ENCODE assay signal across 8 cellular contexts in the genomic region with DNA sequence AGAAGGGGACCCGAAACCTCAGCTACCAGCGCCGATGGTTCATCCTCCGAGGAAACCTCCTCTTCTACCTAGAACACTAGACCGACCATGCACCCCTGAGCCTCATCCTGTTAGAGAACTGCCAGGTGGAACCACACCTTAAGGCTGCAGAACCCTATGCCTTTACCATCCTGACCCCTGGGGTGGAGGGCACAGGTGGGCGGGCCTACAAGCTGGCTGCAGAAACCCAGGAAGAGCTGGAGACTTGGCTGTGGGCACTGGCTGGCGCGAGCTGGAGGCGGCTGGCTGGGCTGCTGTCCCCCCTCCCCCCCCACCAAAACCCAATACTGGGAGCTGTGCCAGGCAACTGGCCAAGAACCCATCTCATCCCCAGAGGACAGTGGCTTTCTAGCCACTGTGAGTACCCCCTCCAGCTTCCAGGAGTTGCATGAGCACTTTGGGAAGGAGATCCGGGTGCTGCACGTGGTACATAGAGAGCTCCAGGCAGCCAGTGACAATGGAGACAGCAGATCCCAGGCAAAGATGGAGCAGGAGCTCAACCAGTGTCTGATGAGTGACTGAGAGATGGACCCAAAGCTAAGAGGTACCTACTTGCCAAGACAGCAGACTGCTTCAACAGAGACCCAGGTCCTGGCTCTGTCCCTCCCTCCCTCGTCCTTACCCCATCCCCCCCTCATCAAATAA. TPM values are rescaled to one million over a fixed set of nuclear protein-coding genes. Genes with fewer than 3 reads are reported as not detected.
A peak's percentile ranks its signal among the peaks of the same experiment; 100 is the strongest.
DNase-seq lines count a peak whose midpoint lies in the region; ATAC-seq, FAIRE-seq and TF ChIP-seq lines count a peak whose summit lies in the region.

No MANE protein-coding gene starts in this region.

- H3K27ac ChIP-seq in HepG2 (ENCODE audit: extremely low read length, insufficient read depth, low read length): peak overlapping the region; percentile 92
- H3K27ac ChIP-seq in transverse colon: peak overlapping the region; percentile 88 to 99 (median 96)

- TF ChIP-seq EP300 in HepG2 (IDR thresholded peaks at IDR 0.05; ENCODE audit: low read depth in 2 of 2, low read length in 2 of 2) (no peak), HepG2 (CRISPR knock-in tag; IDR thresholded peaks at IDR 0.05; ENCODE audit: borderline replicate concordance) (no peak), transverse colon (IDR thresholded peaks at IDR 0.05; ENCODE audit: low read depth) (no peak)

- no peak for DNase-seq in activated T-cell treated with anti-CD3 and anti-CD28 coated beads, Interleukin-2, amount 50 U/mL, for 72 hours
- DNase-seq in activated T-cell treated with anti-CD3 and anti-CD28 coated beads for 4 hours: no peak
- DNase-seq in activated naive CD8-positive, alpha-beta T cell treated with anti-CD3 and anti-CD28 coated beads, Interleukin-2, amount 10 ng/mL, durations not matched to agents 7 days and 5 days: no peak
- DNase-seq in HepG2 (ENCODE audit: low spot score): no peak
- DNase-seq in transverse colon: peak; percentile 42
- DNase-seq in omental fat pad (ENCODE audit: low spot score): no peak

- no peaks in the 10 kb centered on the region for H3K27me3 Mint-ChIP-seq in activated T-cell treated with anti-CD3 and anti-CD28 coated beads, Interleukin-2, amount 50 U/mL, for 72 hours (ENCODE audit: low read depth)
- no peaks in the 10 kb centered on the region for H3K27me3 Mint-ChIP-seq in activated naive CD8-positive, alpha-beta T cell treated with anti-CD3 and anti-CD28 coated beads, Interleukin-2, amount 10 ng/mL, durations not matched to agents 7 days and 5 days

- 76% methylated on average over 11 of the region's 12 CpGs for WGBS in HepG2 (ENCODE audit: low lambda C conversion rate)
- 58 to 80% methylated on average over 1 to 12 of the region's 12 CpGs for WGBS in transverse colon (ENCODE audit: low coverage in 1 of 2), 2 donors

- no peak overlapping the region for H2AFZ ChIP-seq in HepG2 (ENCODE audit: low read length)

- peak overlapping the region; percentile 84 for H3K9ac ChIP-seq in HepG2 (ENCODE audit: insufficient read depth, low read depth, low read length)

- peaks cover 48% of the 10 kb centered on the region for H3K4me1 Mint-ChIP-seq in activated T-cell treated with anti-CD3 and anti-CD28 coated beads, Interleukin-2, amount 50 U/mL, for 72 hours (ENCODE audit: low read depth)
- peaks cover 30% of the 10 kb centered on the region for H3K4me1 Mint-ChIP-seq in activated naive CD8-positive, alpha-beta T cell treated with anti-CD3 and anti-CD28 coated beads, Interleukin-2, amount 10 ng/mL, durations not matched to agents 7 days and 5 days

- intact Hi-C loops in HepG2 (cut with micrococcal nuclease; ENCODE audit: unreplicated experiment) (no loop called here), transverse colon (cut with DNase I; ENCODE audit: low total_unique reads) (no loop called here)

- H3K36me3 Mint-ChIP-seq in activated T-cell treated with anti-CD3 and anti-CD28 coated beads, Interleukin-2, amount 50 U/mL, for 72 hours (ENCODE audit: insufficient read depth in 2 of 2): peaks cover 2 to 10% of the 10 kb centered on the region in 2 donors
- peaks cover 17% of the 10 kb centered on the region for H3K36me3 Mint-ChIP-seq in activated naive CD8-positive, alpha-beta T cell treated with anti-CD3 and anti-CD28 coated beads, Interleukin-2, amount 10 ng/mL, durations not matched to agents 7 days and 5 days

- BruUV-seq in HepG2 (replicated peaks; lab: Mats Ljungman, UMichigan): no TSS peak

- POLR2A ChIA-PET in activated naive CD8-positive, alpha-beta T cell treated with anti-CD3 and anti-CD28 coated beads, Interleukin-2, amount 10 ng/mL, durations not matched to agents 7 days and 5 days (lab: Charles Lee): interaction anchor here (0.7 to 1.5 kb wide), 7 partner anchors 13 to 171 kb away, joined by 3 to 6 read pairs (median 5); partner anchors contain the start of genes SEPTIN1, TBC1D10B and ZNF771
- POLR2A ChIA-PET in HepG2 (lab: Yijun Ruan, JAX): interaction anchor here (0.6 to 6.7 kb wide), 12 partner anchors 9 to 302 kb away, joined by 3 to 94 read pairs (median 7); partner anchors contain the start of genes DCTPP1, FBRS, TBC1D10B and ZNF48

- TF ChIP-seq RAD21 in HepG2 (CRISPR knock-in tag; IDR thresholded peaks at IDR 0.05): no peak

- H3K27ac Mint-ChIP-seq in activated T-cell treated with anti-CD3 and anti-CD28 coated beads, Interleukin-2, amount 50 U/mL, for 72 hours: peak overlapping the region; percentile 92
- H3K27ac Mint-ChIP-seq in activated naive CD8-positive, alpha-beta T cell treated with anti-CD3 and anti-CD28 coated beads, Interleukin-2, amount 10 ng/mL, durations not matched to agents 7 days and 5 days: peak overlapping the region; percentile 87

- peaks cover 52% of the 10 kb centered on the region for H3K4me1 ChIP-seq in HepG2 (ENCODE audit: insufficient read depth, low read length)
- H3K4me1 ChIP-seq in transverse colon: peaks cover 28 to 47% (median 32%) of the 10 kb centered on the region in 4 donors

- CTCF ChIA-PET in HepG2 (lab: Yijun Ruan, JAX; ENCODE audit: low intra/inter-chr PET ratio, low total read pairs): no interaction called here

- no peak for ATAC-seq in activated T-cell treated with anti-CD3 and anti-CD28 coated beads, Interleukin-2, amount 50 U/mL, for 72 hours (replicated peaks in 1 of 2)
- no peak for ATAC-seq in activated naive CD8-positive, alpha-beta T cell treated with anti-CD3 and anti-CD28 coated beads, Interleukin-2, amount 10 ng/mL, durations not matched to agents 7 days and 5 days (ENCODE audit: low read depth)
- ATAC-seq in HepG2 (no peak), GM21447 (IDR thresholded peaks at IDR 0.05; ENCODE audit: unreplicated experiment) (no peak), omental fat pad (ENCODE audit: low FRiP score) (no peak), GM19351 (IDR thresholded peaks at IDR 0.05; ENCODE audit: unreplicated experiment) (no peak)

- H4K20me1 ChIP-seq in HepG2 (ENCODE audit: insufficient read depth, low read length): no peaks in the 10 kb centered on the region

- H3K4me3 ChIP-seq in HepG2 (replicated peaks in 1 of 3; ENCODE audit: insufficient read depth in 1 of 3, low read depth in 2 of 3, low read length in 3 of 3): peak overlapping the region; percentile 64 to 94 (median 88); a peak in 5 of 6 replicates
- peak overlapping the region in 3 of 4 donors; percentile 65 to 90 (median 83) for H3K4me3 ChIP-seq in transverse colon

- in situ Hi-C loops in HepG2 (cut with HindIII; ENCODE audit: extremely low pct_ligation_motif_present, low pct_unique_long_range_greater_than_20kb): loop anchor here (10.0 kb wide), 1 partner anchor 258 kb away; the partner anchor contains the start of gene ZNF689
- in situ Hi-C loops in transverse colon (cut with MboI; ENCODE audit: low pct_ligation_motif_present in 1 of 4, low pct_unique_long_range_greater_than_20kb in 1 of 4, low sequenced_read_pairs in 3 of 4): no loop called here

- peak overlapping the region; percentile 92 to 94 for H3K4me3 Mint-ChIP-seq in activated T-cell treated with anti-CD3 and anti-CD28 coated beads, Interleukin-2, amount 50 U/mL, for 72 hours
- H3K4me3 Mint-ChIP-seq in activated naive CD8-positive, alpha-beta T cell treated with anti-CD3 and anti-CD28 coated beads, Interleukin-2, amount 10 ng/mL, durations not matched to agents 7 days and 5 days: peak overlapping the region; percentile 94

- peaks cover 23% of the 10 kb centered on the region for H3K79me2 ChIP-seq in HepG2 (ENCODE audit: insufficient read depth, low read length)

- FAIRE-seq in HepG2 (lab: Jason Lieb, UNC): no peak

- no peak for TF ChIP-seq POLR2A in HepG2 (IDR thresholded peaks at IDR 0.05; ENCODE audit: insufficient read depth in 1 of 2, low read depth in 2 of 2, low read length in 2 of 2)
- no peak for TF ChIP-seq POLR2A in transverse colon (IDR thresholded peaks at IDR 0.05)

- peak overlapping the region; percentile 95 for H3K4me2 ChIP-seq in HepG2 (ENCODE audit: low read depth, low read length)

- H3K36me3 ChIP-seq in HepG2 (replicated peaks in 1 of 2; ENCODE audit: control insufficient read depth in 1 of 2, insufficient read depth in 2 of 2, low read length in 2 of 2) (peaks cover 10 to 48% of the 10 kb centered on the region in 2 experiments), transverse colon (peaks cover 0 to 18% (median 8%) of the 10 kb centered on the region in 4 donors)

- TF ChIP-seq CTCF in HepG2 (CRISPR knock-in tag; IDR thresholded peaks at IDR 0.05) (no peak), transverse colon (IDR thresholded peaks at IDR 0.05) (no peak), omental fat pad (IDR thresholded peaks at IDR 0.05) (no peak)

- no peaks in the 10 kb centered on the region for H3K9me3 Mint-ChIP-seq in activated T-cell treated with anti-CD3 and anti-CD28 coated beads, Interleukin-2, amount 50 U/mL, for 72 hours
- no peaks in the 10 kb centered on the region for H3K9me3 Mint-ChIP-seq in activated naive CD8-positive, alpha-beta T cell treated with anti-CD3 and anti-CD28 coated beads, Interleukin-2, amount 10 ng/mL, durations not matched to agents 7 days and 5 days

- H3K27me3 ChIP-seq in HepG2 (ENCODE audit: control insufficient read depth in 1 of 2, insufficient read depth in 2 of 2, low read length in 2 of 2) (no peaks in the 10 kb centered on the region; a peak in 1 of 5 replicates), transverse colon (no peaks in the 10 kb centered on the region)

- no peaks in the 10 kb centered on the region for H3K9me3 ChIP-seq in HepG2 (ENCODE audit: low read length)
- no peaks in the 10 kb centered on the region for H3K9me3 ChIP-seq in transverse colon

RNA-seq across cellular contexts. Expression of gene CD2BP2, which starts 1.4 kb away (rescaled TPM):
- 10 to 100 TPM; 61.9 to 63.5 TPM for total RNA-seq in activated T-cell treated with anti-CD3 and anti-CD28 coated beads, Interleukin-2, amount 50 U/mL, for 72 hours
- 10 to 100 TPM; 71.3 to 72.5 TPM for total RNA-seq in activated naive CD8-positive, alpha-beta T cell treated with anti-CD3 and anti-CD28 coated beads, Interleukin-2, amount 10 ng/mL, durations not matched to agents 7 days and 5 days
- total RNA-seq in HepG2 (2016; rRNA removed; fragmentation: Illumina TruSeq; extraction: Trizol) (54.6 and 69.9 TPM in 2 replicates), transverse colon (10 to 100 TPM; 25.8 to 41.1 (median 33.0) TPM), omental fat pad (10 to 100 TPM; 27.3 to 39.9 (median 35.4) TPM)
- total RNA-seq in HepG2 (2016; cell fraction: cytosol; rRNA removed; fragmentation: Illumina TruSeq; extraction: Trizol; ENCODE audit: low read depth): 7.2 and 8.0 TPM in 2 replicates
- 57.2 and 72.6 TPM in 2 replicates for total RNA-seq in HepG2 (2016; cell fraction: insoluble cytoplasmic fraction; rRNA removed; fragmentation: Illumina TruSeq; extraction: Trizol)
- 18.8 and 20.2 TPM in 2 replicates for total RNA-seq in HepG2 (2016; cell fraction: membrane; rRNA removed; fragmentation: Illumina TruSeq; extraction: Trizol)
- total RNA-seq in HepG2 (2016; cell fraction: nucleus; rRNA removed; fragmentation: Illumina TruSeq; extraction: Trizol): 24.2 and 28.9 TPM in 2 replicates
- polyA plus RNA-seq in HepG2 (2011; rRNA removed): 24.9 and 27.3 TPM in 2 replicates
- polyA plus RNA-seq in HepG2 (2011; cell fraction: cytosol; rRNA removed): 26.5 and 26.7 TPM in 2 replicates
- polyA plus RNA-seq in HepG2 (2011; cell fraction: nucleus; rRNA removed): 52.6 and 55.8 TPM in 2 replicates
- 25.0 and 28.0 TPM in 2 replicates for polyA plus RNA-seq in HepG2 (2012)
- 8.5 and 10.2 TPM in 2 replicates for polyA plus RNA-seq in HepG2 (2016; cell fraction: cytosol; fragmentation: Illumina TruSeq; extraction: Trizol; ENCODE audit: low read depth)
- polyA plus RNA-seq in HepG2 (2016; cell fraction: insoluble cytoplasmic fraction; fragmentation: Illumina TruSeq; extraction: Trizol; ENCODE audit: low read depth): 76.1 and 78.5 TPM in 2 replicates
- polyA plus RNA-seq in HepG2 (2016; cell fraction: membrane; fragmentation: Illumina TruSeq; extraction: Trizol; ENCODE audit: low read depth): 16.5 and 17.6 TPM in 2 replicates
- 49.1 and 51.4 TPM in 2 replicates for polyA plus RNA-seq in HepG2 (2016; cell fraction: nucleus; fragmentation: Illumina TruSeq; extraction: Trizol; ENCODE audit: insufficient read depth, low read depth)
- 21.5 and 32.4 TPM in 2 replicates for polyA minus RNA-seq in HepG2 (2011; rRNA and poly(A)+ RNA removed; ENCODE audit: low replicate concordance)
- 8.9 and 11.3 TPM in 2 replicates for polyA minus RNA-seq in HepG2 (2011; cell fraction: cytosol; rRNA and poly(A)+ RNA removed)
- 14.0 and 20.5 TPM in 2 replicates for polyA minus RNA-seq in HepG2 (2011; cell fraction: nucleus; rRNA and poly(A)+ RNA removed)

RNA-seq across cellular contexts. Expression of gene TBC1D10B, which starts 13.8 kb away (rescaled TPM):
- 10 to 100 TPM; 48.0 to 50.7 TPM for total RNA-seq in activated T-cell treated with anti-CD3 and anti-CD28 coated beads, Interleukin-2, amount 50 U/mL, for 72 hours
- total RNA-seq in activated naive CD8-positive, alpha-beta T cell treated with anti-CD3 and anti-CD28 coated beads, Interleukin-2, amount 10 ng/mL, durations not matched to agents 7 days and 5 days: 10 to 100 TPM; 63.6 to 69.8 TPM
- total RNA-seq in HepG2 (2016; rRNA removed; fragmentation: Illumina TruSeq; extraction: Trizol) (20.8 and 24.8 TPM in 2 replicates), transverse colon (10 to 100 TPM; 32.5 to 62.9 (median 40.3) TPM), omental fat pad (10 to 100 TPM; 19.0 to 28.6 (median 26.7) TPM)
- 8.6 and 8.9 TPM in 2 replicates for total RNA-seq in HepG2 (2016; cell fraction: cytosol; rRNA removed; fragmentation: Illumina TruSeq; extraction: Trizol; ENCODE audit: low read depth)
- total RNA-seq in HepG2 (2016; cell fraction: insoluble cytoplasmic fraction; rRNA removed; fragmentation: Illumina TruSeq; extraction: Trizol): 16.6 and 24.3 TPM in 2 replicates
- total RNA-seq in HepG2 (2016; cell fraction: membrane; rRNA removed; fragmentation: Illumina TruSeq; extraction: Trizol): 26.7 and 28.1 TPM in 2 replicates
- 15.5 and 19.2 TPM in 2 replicates for total RNA-seq in HepG2 (2016; cell fraction: nucleus; rRNA removed; fragmentation: Illumina TruSeq; extraction: Trizol)
- 15.7 and 16.4 TPM in 2 replicates for polyA plus RNA-seq in HepG2 (2011; rRNA removed)
- 18.9 and 22.7 TPM in 2 replicates for polyA plus RNA-seq in HepG2 (2011; cell fraction: cytosol; rRNA removed)
- 33.2 and 34.9 TPM in 2 replicates for polyA plus RNA-seq in HepG2 (2011; cell fraction: nucleus; rRNA removed)
- 25.6 and 28.2 TPM in 2 replicates for polyA plus RNA-seq in HepG2 (2012)
- polyA plus RNA-seq in HepG2 (2016; cell fraction: cytosol; fragmentation: Illumina TruSeq; extraction: Trizol; ENCODE audit: low read depth): 8.5 and 9.1 TPM in 2 replicates
- 22.6 and 31.2 TPM in 2 replicates for polyA plus RNA-seq in HepG2 (2016; cell fraction: insoluble cytoplasmic fraction; fragmentation: Illumina TruSeq; extraction: Trizol; ENCODE audit: low read depth)
- polyA plus RNA-seq in HepG2 (2016; cell fraction: membrane; fragmentation: Illumina TruSeq; extraction: Trizol; ENCODE audit: low read depth): 21.4 and 25.0 TPM in 2 replicates
- polyA plus RNA-seq in HepG2 (2016; cell fraction: nucleus; fragmentation: Illumina TruSeq; extraction: Trizol; ENCODE audit: insufficient read depth, low read depth): 36.3 and 37.8 TPM in 2 replicates
- 31.9 and 51.8 TPM in 2 replicates for polyA minus RNA-seq in HepG2 (2011; rRNA and poly(A)+ RNA removed; ENCODE audit: low replicate concordance)
- polyA minus RNA-seq in HepG2 (2011; cell fraction: cytosol; rRNA and poly(A)+ RNA removed): 20.0 and 23.4 TPM in 2 replicates
- polyA minus RNA-seq in HepG2 (2011; cell fraction: nucleus; rRNA and poly(A)+ RNA removed): 15.0 and 15.1 TPM in 2 replicates

RNA-seq across cellular contexts. Expression of gene MYL11, which starts 18.1 kb away (rescaled TPM):
- 1 to 10 TPM in 1 of 2 donors, not detected in 1; 2.0 TPM for total RNA-seq in activated T-cell treated with anti-CD3 and anti-CD28 coated beads, Interleukin-2, amount 50 U/mL, for 72 hours
- 1 to 10 TPM in 1 of 2 experiments, not detected in 1; 1.7 TPM for total RNA-seq in activated naive CD8-positive, alpha-beta T cell treated with anti-CD3 and anti-CD28 coated beads, Interleukin-2, amount 10 ng/mL, durations not matched to agents 7 days and 5 days
- total RNA-seq in HepG2 (2016; rRNA removed; fragmentation: Illumina TruSeq; extraction: Trizol): not detected in 2 replicates
- not detected in 2 replicates for total RNA-seq in HepG2 (2016; cell fraction: cytosol; rRNA removed; fragmentation: Illumina TruSeq; extraction: Trizol; ENCODE audit: low read depth)
- not detected in 2 replicates for total RNA-seq in HepG2 (2016; cell fraction: insoluble cytoplasmic fraction; rRNA removed; fragmentation: Illumina TruSeq; extraction: Trizol)
- 0.62 TPM in 1 of 2 replicates, not detected in the other for total RNA-seq in HepG2 (2016; cell fraction: membrane; rRNA removed; fragmentation: Illumina TruSeq; extraction: Trizol)
- total RNA-seq in HepG2 (2016; cell fraction: nucleus; rRNA removed; fragmentation: Illumina TruSeq; extraction: Trizol): not detected in 2 replicates
- polyA plus RNA-seq in HepG2 (2011; rRNA removed): not detected in 2 replicates
- polyA plus RNA-seq in HepG2 (2011; cell fraction: cytosol; rRNA removed): not detected in 2 replicates
- polyA plus RNA-seq in HepG2 (2011; cell fraction: nucleus; rRNA removed): not detected in 2 replicates
- not detected in 2 replicates for polyA plus RNA-seq in HepG2 (2012)
- polyA plus RNA-seq in HepG2 (2016; cell fraction: cytosol; fragmentation: Illumina TruSeq; extraction: Trizol; ENCODE audit: low read depth): 0.72 and 1.3 TPM in 2 replicates
- polyA plus RNA-seq in HepG2 (2016; cell fraction: insoluble cytoplasmic fraction; fragmentation: Illumina TruSeq; extraction: Trizol; ENCODE audit: low read depth): not detected in 2 replicates
- polyA plus RNA-seq in HepG2 (2016; cell fraction: membrane; fragmentation: Illumina TruSeq; extraction: Trizol; ENCODE audit: low read depth): 0.87 TPM in 1 of 2 replicates, not detected in the other
- not detected in 2 replicates for polyA plus RNA-seq in HepG2 (2016; cell fraction: nucleus; fragmentation: Illumina TruSeq; extraction: Trizol; ENCODE audit: insufficient read depth, low read depth)
- polyA minus RNA-seq in HepG2 (2011; rRNA and poly(A)+ RNA removed; ENCODE audit: low replicate concordance): not detected in 2 replicates
- polyA minus RNA-seq in HepG2 (2011; cell fraction: cytosol; rRNA and poly(A)+ RNA removed): not detected in 2 replicates
- polyA minus RNA-seq in HepG2 (2011; cell fraction: nucleus; rRNA and poly(A)+ RNA removed): not detected in 2 replicates
- total RNA-seq in transverse colon: 1 to 10 TPM in 1 of 4 donors, not detected in 3; 6.3 TPM
- not detected for total RNA-seq in omental fat pad

RNA-seq across cellular contexts. Expression of gene SEPTIN1, which starts 25.8 kb away (rescaled TPM):
- 100 to 1,000 TPM; 223 to 233 TPM for total RNA-seq in activated T-cell treated with anti-CD3 and anti-CD28 coated beads, Interleukin-2, amount 50 U/mL, for 72 hours
- 100 to 1,000 TPM; 293 to 318 TPM for total RNA-seq in activated naive CD8-positive, alpha-beta T cell treated with anti-CD3 and anti-CD28 coated beads, Interleukin-2, amount 10 ng/mL, durations not matched to agents 7 days and 5 days
- total RNA-seq in HepG2 (2016; rRNA removed; fragmentation: Illumina TruSeq; extraction: Trizol) (0.18 and 0.27 TPM in 2 replicates), transverse colon (1 to 10 TPM; 2.8 to 9.8 (median 4.8) TPM), omental fat pad (1 to 10 TPM in 3 of 4 donors, under 1 TPM in 1; 0.93 to 2.6 (median 2.4) TPM)
- 0.18 and 0.51 TPM in 2 replicates for total RNA-seq in HepG2 (2016; cell fraction: cytosol; rRNA removed; fragmentation: Illumina TruSeq; extraction: Trizol; ENCODE audit: low read depth)
- total RNA-seq in HepG2 (2016; cell fraction: insoluble cytoplasmic fraction; rRNA removed; fragmentation: Illumina TruSeq; extraction: Trizol): 0.17 and 0.18 TPM in 2 replicates
- 0.28 and 0.68 TPM in 2 replicates for total RNA-seq in HepG2 (2016; cell fraction: membrane; rRNA removed; fragmentation: Illumina TruSeq; extraction: Trizol)
- not detected in 2 replicates for total RNA-seq in HepG2 (2016; cell fraction: nucleus; rRNA removed; fragmentation: Illumina TruSeq; extraction: Trizol)
- 0.67 and 0.94 TPM in 2 replicates for polyA plus RNA-seq in HepG2 (2011; rRNA removed)
- 0.56 and 0.76 TPM in 2 replicates for polyA plus RNA-seq in HepG2 (2011; cell fraction: cytosol; rRNA removed)
- polyA plus RNA-seq in HepG2 (2011; cell fraction: nucleus; rRNA removed): 1.0 and 1.3 TPM in 2 replicates
- polyA plus RNA-seq in HepG2 (2012): 1.1 and 1.7 TPM in 2 replicates
- polyA plus RNA-seq in HepG2 (2016; cell fraction: cytosol; fragmentation: Illumina TruSeq; extraction: Trizol; ENCODE audit: low read depth): 4.2 and 4.6 TPM in 2 replicates
- polyA plus RNA-seq in HepG2 (2016; cell fraction: insoluble cytoplasmic fraction; fragmentation: Illumina TruSeq; extraction: Trizol; ENCODE audit: low read depth): 0.76 and 0.85 TPM in 2 replicates
- 3.3 and 3.8 TPM in 2 replicates for polyA plus RNA-seq in HepG2 (2016; cell fraction: membrane; fragmentation: Illumina TruSeq; extraction: Trizol; ENCODE audit: low read depth)
- 0.65 and 1.1 TPM in 2 replicates for polyA plus RNA-seq in HepG2 (2016; cell fraction: nucleus; fragmentation: Illumina TruSeq; extraction: Trizol; ENCODE audit: insufficient read depth, low read depth)
- polyA minus RNA-seq in HepG2 (2011; rRNA and poly(A)+ RNA removed; ENCODE audit: low replicate concordance): 0.24 TPM in 1 of 2 replicates, not detected in the other
- polyA minus RNA-seq in HepG2 (2011; cell fraction: cytosol; rRNA and poly(A)+ RNA removed): not detected in 2 replicates
- 0.13 TPM in 1 of 2 replicates, not detected in the other for polyA minus RNA-seq in HepG2 (2011; cell fraction: nucleus; rRNA and poly(A)+ RNA removed)

RNA-seq across cellular contexts. Expression of gene ZNF48, which starts 38.7 kb away (rescaled TPM):
- 10 to 100 TPM; 10.5 to 13.1 TPM for total RNA-seq in activated T-cell treated with anti-CD3 and anti-CD28 coated beads, Interleukin-2, amount 50 U/mL, for 72 hours
- total RNA-seq in activated naive CD8-positive, alpha-beta T cell treated with anti-CD3 and anti-CD28 coated beads, Interleukin-2, amount 10 ng/mL, durations not matched to agents 7 days and 5 days: 10 to 100 TPM; 14.4 to 15.5 TPM
- total RNA-seq in HepG2 (2016; rRNA removed; fragmentation: Illumina TruSeq; extraction: Trizol) (10.9 and 12.3 TPM in 2 replicates), transverse colon (10 to 100 TPM in 1 of 4 donors, 1 to 10 TPM in 2, not detected in 1; 5.8 to 10.5 (median 7.0) TPM), omental fat pad (1 to 10 TPM; 3.4 to 5.4 (median 4.9) TPM)
- total RNA-seq in HepG2 (2016; cell fraction: cytosol; rRNA removed; fragmentation: Illumina TruSeq; extraction: Trizol; ENCODE audit: low read depth): 2.3 and 2.9 TPM in 2 replicates
- 10.9 and 12.6 TPM in 2 replicates for total RNA-seq in HepG2 (2016; cell fraction: insoluble cytoplasmic fraction; rRNA removed; fragmentation: Illumina TruSeq; extraction: Trizol)
- total RNA-seq in HepG2 (2016; cell fraction: membrane; rRNA removed; fragmentation: Illumina TruSeq; extraction: Trizol): 8.8 and 8.9 TPM in 2 replicates
- 5.4 and 7.9 TPM in 2 replicates for total RNA-seq in HepG2 (2016; cell fraction: nucleus; rRNA removed; fragmentation: Illumina TruSeq; extraction: Trizol)
- polyA plus RNA-seq in HepG2 (2011; rRNA removed): 9.9 and 11.7 TPM in 2 replicates
- 7.8 and 10.1 TPM in 2 replicates for polyA plus RNA-seq in HepG2 (2011; cell fraction: cytosol; rRNA removed)
- polyA plus RNA-seq in HepG2 (2011; cell fraction: nucleus; rRNA removed): 9.4 and 11.4 TPM in 2 replicates
- 7.7 and 10.5 TPM in 2 replicates for polyA plus RNA-seq in HepG2 (2012)
- polyA plus RNA-seq in HepG2 (2016; cell fraction: cytosol; fragmentation: Illumina TruSeq; extraction: Trizol; ENCODE audit: low read depth): 2.1 and 2.6 TPM in 2 replicates
- 11.0 and 11.9 TPM in 2 replicates for polyA plus RNA-seq in HepG2 (2016; cell fraction: insoluble cytoplasmic fraction; fragmentation: Illumina TruSeq; extraction: Trizol; ENCODE audit: low read depth)
- polyA plus RNA-seq in HepG2 (2016; cell fraction: membrane; fragmentation: Illumina TruSeq; extraction: Trizol; ENCODE audit: low read depth): 5.4 and 6.0 TPM in 2 replicates
- 11.3 and 12.2 TPM in 2 replicates for polyA plus RNA-seq in HepG2 (2016; cell fraction: nucleus; fragmentation: Illumina TruSeq; extraction: Trizol; ENCODE audit: insufficient read depth, low read depth)
- polyA minus RNA-seq in HepG2 (2011; rRNA and poly(A)+ RNA removed; ENCODE audit: low replicate concordance): 7.6 and 12.0 TPM in 2 replicates
- polyA minus RNA-seq in HepG2 (2011; cell fraction: cytosol; rRNA and poly(A)+ RNA removed): 4.8 and 5.3 TPM in 2 replicates
- 4.1 and 5.0 TPM in 2 replicates for polyA minus RNA-seq in HepG2 (2011; cell fraction: nucleus; rRNA and poly(A)+ RNA removed)
